ENCODE assay signal across 1 cellular context in genomic region chr9:32550609-32551490, GRCh38.
TF ChIP-seq lines count a peak whose summit lies in the region.

No MANE protein-coding gene starts in this region.

TF ChIP-seq in GM12878, 131 proteins besides CTCF, POLR2A, EP300 and RAD21 (continued from another document):
- TF ChIP-seq NR2F1 (conservative IDR thresholded peaks at IDR 0.05) (peak; percentile 78; the same call in 1 of the 2 replicates), NFXL1 (IDR thresholded peaks at IDR 0.05; ENCODE audit: borderline replicate concordance) (no peak), EGR1 (IDR thresholded peaks at IDR 0.05; ENCODE audit: borderline replicate concordance in 1 of 2, low read depth in 2 of 2, low read length in 2 of 2) (peak in 1 of 2 experiments; percentile 59; a peak in 1 of 3 replicates), ZSCAN29 (IDR thresholded peaks at IDR 0.05) (no peak), SMARCA5 (IDR thresholded peaks at IDR 0.05) (no peak), SRF (IDR thresholded peaks at IDR 0.05; ENCODE audit: low read depth in 2 of 2, low read length in 2 of 2) (0 out of 4 replicates have a peak, but pooled peaks of 1 of the 2 experiments have one; percentile 10), SP1 (IDR thresholded peaks at IDR 0.05; ENCODE audit: low read depth, low read length) (peak; percentile 35), RB1 (IDR thresholded peaks at IDR 0.05; ENCODE audit: borderline replicate concordance) (no peak), FOS (IDR thresholded peaks at IDR 0.05; ENCODE audit: borderline replicate concordance, extremely low read depth, insufficient read length) (no peak), USF2 (IDR thresholded peaks at IDR 0.05; ENCODE audit: borderline replicate concordance, low read depth, low read length) (no peak), TCF3 (IDR thresholded peaks at IDR 0.05; ENCODE audit: borderline replicate concordance, insufficient read depth, low read depth, low read length) (no peak), PKNOX1 (IDR thresholded peaks at IDR 0.05) (peak; percentile 74; the same call in 1 of the 2 replicates), MTA3 (IDR thresholded peaks at IDR 0.05; ENCODE audit: borderline replicate concordance, low read length) (no peak), SREBF1 (IDR thresholded peaks at IDR 0.05; ENCODE audit: low read length) (no peak), E4F1 (IDR thresholded peaks at IDR 0.05; ENCODE audit: borderline replicate concordance, partially characterized antibody) (no peak), TARDBP (IDR thresholded peaks at IDR 0.05; ENCODE audit: borderline replicate concordance) (no peak)
